ENCODE assay signal across 1 cellular context in the genomic region with DNA sequence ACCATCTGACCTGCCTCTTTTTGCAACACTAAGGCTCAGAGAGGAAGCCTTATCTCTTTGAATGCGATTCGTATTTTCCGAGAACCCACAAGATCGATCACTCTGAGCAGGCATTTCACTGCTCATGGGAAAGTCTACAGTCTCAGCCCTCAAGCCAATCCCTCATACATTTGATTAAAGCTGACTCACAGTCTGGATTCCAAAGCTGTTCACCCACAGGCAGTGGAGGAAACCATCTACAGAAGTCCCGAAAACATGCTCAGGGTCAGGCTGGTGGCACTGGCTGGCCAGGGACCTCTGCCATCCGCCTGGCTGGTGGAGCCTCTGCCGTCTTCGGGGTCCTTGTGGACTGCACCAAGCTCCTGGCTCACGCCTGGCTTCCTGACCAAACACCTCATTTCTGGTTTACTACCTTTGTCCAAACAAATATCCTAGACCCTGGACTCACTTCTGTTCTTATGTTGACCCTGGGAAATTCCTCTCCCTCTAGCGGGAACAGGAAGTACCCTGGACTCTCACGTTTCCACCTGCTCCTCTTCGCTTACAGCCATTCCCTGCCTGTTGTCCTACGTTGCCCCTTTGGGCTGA.
TF ChIP-seq lines count a peak whose summit lies in the region.

No MANE protein-coding gene starts in this region.

TF ChIP-seq in HepG2, 621 proteins besides CTCF, POLR2A, EP300 and RAD21 (continued from another document and continues in another):
- TF ChIP-seq, protein P1, sequence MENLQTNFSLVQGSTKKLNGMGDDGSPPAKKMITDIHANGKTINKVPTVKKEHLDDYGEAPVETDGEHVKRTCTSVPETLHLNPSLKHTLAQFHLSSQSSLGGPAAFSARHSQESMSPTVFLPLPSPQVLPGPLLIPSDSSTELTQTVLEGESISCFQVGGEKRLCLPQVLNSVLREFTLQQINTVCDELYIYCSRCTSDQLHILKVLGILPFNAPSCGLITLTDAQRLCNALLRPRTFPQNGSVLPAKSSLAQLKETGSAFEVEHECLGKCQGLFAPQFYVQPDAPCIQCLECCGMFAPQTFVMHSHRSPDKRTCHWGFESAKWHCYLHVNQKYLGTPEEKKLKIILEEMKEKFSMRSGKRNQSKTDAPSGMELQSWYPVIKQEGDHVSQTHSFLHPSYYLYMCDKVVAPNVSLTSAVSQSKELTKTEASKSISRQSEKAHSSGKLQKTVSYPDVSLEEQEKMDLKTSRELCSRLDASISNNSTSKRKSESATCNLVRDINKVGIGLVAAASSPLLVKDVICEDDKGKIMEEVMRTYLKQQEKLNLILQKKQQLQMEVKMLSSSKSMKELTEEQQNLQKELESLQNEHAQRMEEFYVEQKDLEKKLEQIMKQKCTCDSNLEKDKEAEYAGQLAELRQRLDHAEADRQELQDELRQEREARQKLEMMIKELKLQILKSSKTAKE (CRISPR knock-in tag; IDR thresholded peaks at IDR 0.05; ENCODE audit: borderline replicate concordance), result no peak
- TF ChIP-seq ZMYM3 (CRISPR knock-in tag; IDR thresholded peaks at IDR 0.05) (no peak), ARHGAP35 (CRISPR knock-in tag; IDR thresholded peaks at IDR 0.05; ENCODE audit: borderline replicate concordance) (no peak), ETV5 (CRISPR knock-in tag; IDR thresholded peaks at IDR 0.05; ENCODE audit: borderline replicate concordance) (peak; percentile 84), ZNF143 (CRISPR knock-in tag; IDR thresholded peaks at IDR 0.05) (no peak), GATAD2A (CRISPR knock-in tag; IDR thresholded peaks at IDR 0.05) (peak; percentile 62), ZNF569 (CRISPR knock-in tag; IDR thresholded peaks at IDR 0.05; ENCODE audit: borderline replicate concordance) (no peak), ZSCAN22 (CRISPR knock-in tag; IDR thresholded peaks at IDR 0.05) (peak; percentile 60; the same call in 1 of the 2 replicates), ZFX (CRISPR knock-in tag; IDR thresholded peaks at IDR 0.05; ENCODE audit: low read depth) (no peak; the same call in 1 of the 2 replicates), ZNF260 (CRISPR knock-in tag; IDR thresholded peaks at IDR 0.05; ENCODE audit: borderline replicate concordance, low read depth) (no peak), CBX5 (CRISPR knock-in tag; IDR thresholded peaks at IDR 0.05; ENCODE audit: borderline replicate concordance) (no peak), EHMT2 (IDR thresholded peaks at IDR 0.05; ENCODE audit: borderline replicate concordance, low read depth, low read length) (no peak), SOX6 (IDR thresholded peaks at IDR 0.05) (no peak), SOX6 (CRISPR knock-in tag; IDR thresholded peaks at IDR 0.05) (peak; percentile 59), SOX13 (IDR thresholded peaks at IDR 0.05) (no peak), SOX13 (CRISPR knock-in tag; conservative IDR thresholded peaks at IDR 0.05 in 1 of 2, IDR thresholded peaks at IDR 0.05 in 1 of 2) (no peak), FOXK1 (CRISPR knock-in tag; IDR thresholded peaks at IDR 0.05; ENCODE audit: borderline replicate concordance, low read depth) (no peak), HOXA9 (CRISPR knock-in tag; IDR thresholded peaks at IDR 0.05; ENCODE audit: borderline replicate concordance) (no peak), ZNF773 (CRISPR knock-in tag; IDR thresholded peaks at IDR 0.05; ENCODE audit: borderline replicate concordance) (no peak), SNAPC2 (CRISPR knock-in tag; IDR thresholded peaks at IDR 0.05) (no peak), ZNF792 (CRISPR knock-in tag; IDR thresholded peaks at IDR 0.05) (peak; percentile 26; the same call in 1 of the 2 replicates), NR1H2 (CRISPR knock-in tag; IDR thresholded peaks at IDR 0.05; ENCODE audit: borderline replicate concordance, low read depth) (no peak), SYNCRIP (IDR thresholded peaks at IDR 0.05; ENCODE audit: insufficient read depth, low read depth, low read length) (no peak), ZNF337 (CRISPR knock-in tag; IDR thresholded peaks at IDR 0.05; ENCODE audit: borderline replicate concordance, low read depth) (no peak), ZNF430 (CRISPR knock-in tag; IDR thresholded peaks at IDR 0.05) (0 out of 2 replicates have a peak, but pooled peaks have one; percentile 30), PTBP1 (IDR thresholded peaks at IDR 0.05; ENCODE audit: low read depth, low read length, poor library complexity, severe bottlenecking) (no peak), MEF2D (CRISPR knock-in tag; IDR thresholded peaks at IDR 0.05) (0 out of 2 replicates have a peak, but pooled peaks have one; percentile 25)
- TF ChIP-seq, protein P2, sequence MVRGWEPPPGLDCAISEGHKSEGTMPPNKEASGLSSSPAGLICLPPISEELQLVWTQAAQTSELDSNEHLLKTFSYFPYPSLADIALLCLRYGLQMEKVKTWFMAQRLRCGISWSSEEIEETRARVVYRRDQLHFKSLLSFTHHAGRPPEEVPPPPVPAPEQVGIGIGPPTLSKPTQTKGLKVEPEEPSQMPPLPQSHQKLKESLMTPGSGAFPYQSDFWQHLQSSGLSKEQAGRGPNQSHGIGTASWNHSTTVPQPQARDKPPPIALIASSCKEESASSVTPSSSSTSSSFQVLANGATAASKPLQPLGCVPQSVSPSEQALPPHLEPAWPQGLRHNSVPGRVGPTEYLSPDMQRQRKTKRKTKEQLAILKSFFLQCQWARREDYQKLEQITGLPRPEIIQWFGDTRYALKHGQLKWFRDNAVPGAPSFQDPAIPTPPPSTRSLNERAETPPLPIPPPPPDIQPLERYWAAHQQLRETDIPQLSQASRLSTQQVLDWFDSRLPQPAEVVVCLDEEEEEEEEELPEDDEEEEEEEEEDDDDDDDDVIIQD (CRISPR knock-in tag; IDR thresholded peaks at IDR 0.05; ENCODE audit: low read depth), result peak; percentile 51; the same call in 1 of the 2 replicates
- TF ChIP-seq, protein P3, sequence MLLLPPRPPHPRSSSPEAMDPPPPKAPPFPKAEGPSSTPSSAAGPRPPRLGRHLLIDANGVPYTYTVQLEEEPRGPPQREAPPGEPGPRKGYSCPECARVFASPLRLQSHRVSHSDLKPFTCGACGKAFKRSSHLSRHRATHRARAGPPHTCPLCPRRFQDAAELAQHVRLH (CRISPR knock-in tag; IDR thresholded peaks at IDR 0.05; ENCODE audit: borderline replicate concordance, low read depth), result no peak
- TF ChIP-seq, protein P4, sequence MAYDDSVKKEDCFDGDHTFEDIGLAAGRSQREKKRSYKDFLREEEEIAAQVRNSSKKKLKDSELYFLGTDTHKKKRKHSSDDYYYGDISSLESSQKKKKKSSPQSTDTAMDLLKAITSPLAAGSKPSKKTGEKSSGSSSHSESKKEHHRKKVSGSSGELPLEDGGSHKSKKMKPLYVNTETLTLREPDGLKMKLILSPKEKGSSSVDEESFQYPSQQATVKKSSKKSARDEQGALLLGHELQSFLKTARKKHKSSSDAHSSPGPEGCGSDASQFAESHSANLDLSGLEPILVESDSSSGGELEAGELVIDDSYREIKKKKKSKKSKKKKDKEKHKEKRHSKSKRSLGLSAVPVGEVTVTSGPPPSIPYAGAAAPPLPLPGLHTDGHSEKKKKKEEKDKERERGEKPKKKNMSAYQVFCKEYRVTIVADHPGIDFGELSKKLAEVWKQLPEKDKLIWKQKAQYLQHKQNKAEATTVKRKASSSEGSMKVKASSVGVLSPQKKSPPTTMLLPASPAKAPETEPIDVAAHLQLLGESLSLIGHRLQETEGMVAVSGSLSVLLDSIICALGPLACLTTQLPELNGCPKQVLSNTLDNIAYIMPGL (CRISPR knock-in tag; IDR thresholded peaks at IDR 0.05; ENCODE audit: borderline replicate concordance in 1 of 2, low read depth in 1 of 2), result peak in 1 of 2 experiments; percentile 45; a peak in 1 of 4 replicates
- TF ChIP-seq, protein P5, sequence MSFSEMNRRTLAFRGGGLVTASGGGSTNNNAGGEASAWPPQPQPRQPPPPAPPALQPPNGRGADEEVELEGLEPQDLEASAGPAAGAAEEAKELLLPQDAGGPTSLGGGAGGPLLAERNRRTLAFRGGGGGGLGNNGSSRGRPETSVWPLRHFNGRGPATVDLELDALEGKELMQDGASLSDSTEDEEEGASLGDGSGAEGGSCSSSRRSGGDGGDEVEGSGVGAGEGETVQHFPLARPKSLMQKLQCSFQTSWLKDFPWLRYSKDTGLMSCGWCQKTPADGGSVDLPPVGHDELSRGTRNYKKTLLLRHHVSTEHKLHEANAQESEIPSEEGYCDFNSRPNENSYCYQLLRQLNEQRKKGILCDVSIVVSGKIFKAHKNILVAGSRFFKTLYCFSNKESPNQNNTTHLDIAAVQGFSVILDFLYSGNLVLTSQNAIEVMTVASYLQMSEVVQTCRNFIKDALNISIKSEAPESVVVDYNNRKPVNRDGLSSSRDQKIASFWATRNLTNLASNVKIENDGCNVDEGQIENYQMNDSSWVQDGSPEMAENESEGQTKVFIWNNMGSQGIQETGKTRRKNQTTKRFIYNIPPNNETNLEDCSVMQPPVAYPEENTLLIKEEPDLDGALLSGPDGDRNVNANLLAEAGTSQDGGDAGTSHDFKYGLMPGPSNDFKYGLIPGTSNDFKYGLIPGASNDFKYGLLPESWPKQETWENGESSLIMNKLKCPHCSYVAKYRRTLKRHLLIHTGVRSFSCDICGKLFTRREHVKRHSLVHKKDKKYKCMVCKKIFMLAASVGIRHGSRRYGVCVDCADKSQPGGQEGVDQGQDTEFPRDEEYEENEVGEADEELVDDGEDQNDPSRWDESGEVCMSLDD (CRISPR knock-in tag; IDR thresholded peaks at IDR 0.05; ENCODE audit: borderline replicate concordance), result no peak
- TF ChIP-seq, protein P6, sequence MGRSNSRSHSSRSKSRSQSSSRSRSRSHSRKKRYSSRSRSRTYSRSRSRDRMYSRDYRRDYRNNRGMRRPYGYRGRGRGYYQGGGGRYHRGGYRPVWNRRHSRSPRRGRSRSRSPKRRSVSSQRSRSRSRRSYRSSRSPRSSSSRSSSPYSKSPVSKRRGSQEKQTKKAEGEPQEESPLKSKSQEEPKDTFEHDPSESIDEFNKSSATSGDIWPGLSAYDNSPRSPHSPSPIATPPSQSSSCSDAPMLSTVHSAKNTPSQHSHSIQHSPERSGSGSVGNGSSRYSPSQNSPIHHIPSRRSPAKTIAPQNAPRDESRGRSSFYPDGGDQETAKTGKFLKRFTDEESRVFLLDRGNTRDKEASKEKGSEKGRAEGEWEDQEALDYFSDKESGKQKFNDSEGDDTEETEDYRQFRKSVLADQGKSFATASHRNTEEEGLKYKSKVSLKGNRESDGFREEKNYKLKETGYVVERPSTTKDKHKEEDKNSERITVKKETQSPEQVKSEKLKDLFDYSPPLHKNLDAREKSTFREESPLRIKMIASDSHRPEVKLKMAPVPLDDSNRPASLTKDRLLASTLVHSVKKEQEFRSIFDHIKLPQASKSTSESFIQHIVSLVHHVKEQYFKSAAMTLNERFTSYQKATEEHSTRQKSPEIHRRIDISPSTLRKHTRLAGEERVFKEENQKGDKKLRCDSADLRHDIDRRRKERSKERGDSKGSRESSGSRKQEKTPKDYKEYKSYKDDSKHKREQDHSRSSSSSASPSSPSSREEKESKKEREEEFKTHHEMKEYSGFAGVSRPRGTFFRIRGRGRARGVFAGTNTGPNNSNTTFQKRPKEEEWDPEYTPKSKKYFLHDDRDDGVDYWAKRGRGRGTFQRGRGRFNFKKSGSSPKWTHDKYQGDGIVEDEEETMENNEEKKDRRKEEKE (IDR thresholded peaks at IDR 0.05), result no peak
- TF ChIP-seq, protein P7, sequence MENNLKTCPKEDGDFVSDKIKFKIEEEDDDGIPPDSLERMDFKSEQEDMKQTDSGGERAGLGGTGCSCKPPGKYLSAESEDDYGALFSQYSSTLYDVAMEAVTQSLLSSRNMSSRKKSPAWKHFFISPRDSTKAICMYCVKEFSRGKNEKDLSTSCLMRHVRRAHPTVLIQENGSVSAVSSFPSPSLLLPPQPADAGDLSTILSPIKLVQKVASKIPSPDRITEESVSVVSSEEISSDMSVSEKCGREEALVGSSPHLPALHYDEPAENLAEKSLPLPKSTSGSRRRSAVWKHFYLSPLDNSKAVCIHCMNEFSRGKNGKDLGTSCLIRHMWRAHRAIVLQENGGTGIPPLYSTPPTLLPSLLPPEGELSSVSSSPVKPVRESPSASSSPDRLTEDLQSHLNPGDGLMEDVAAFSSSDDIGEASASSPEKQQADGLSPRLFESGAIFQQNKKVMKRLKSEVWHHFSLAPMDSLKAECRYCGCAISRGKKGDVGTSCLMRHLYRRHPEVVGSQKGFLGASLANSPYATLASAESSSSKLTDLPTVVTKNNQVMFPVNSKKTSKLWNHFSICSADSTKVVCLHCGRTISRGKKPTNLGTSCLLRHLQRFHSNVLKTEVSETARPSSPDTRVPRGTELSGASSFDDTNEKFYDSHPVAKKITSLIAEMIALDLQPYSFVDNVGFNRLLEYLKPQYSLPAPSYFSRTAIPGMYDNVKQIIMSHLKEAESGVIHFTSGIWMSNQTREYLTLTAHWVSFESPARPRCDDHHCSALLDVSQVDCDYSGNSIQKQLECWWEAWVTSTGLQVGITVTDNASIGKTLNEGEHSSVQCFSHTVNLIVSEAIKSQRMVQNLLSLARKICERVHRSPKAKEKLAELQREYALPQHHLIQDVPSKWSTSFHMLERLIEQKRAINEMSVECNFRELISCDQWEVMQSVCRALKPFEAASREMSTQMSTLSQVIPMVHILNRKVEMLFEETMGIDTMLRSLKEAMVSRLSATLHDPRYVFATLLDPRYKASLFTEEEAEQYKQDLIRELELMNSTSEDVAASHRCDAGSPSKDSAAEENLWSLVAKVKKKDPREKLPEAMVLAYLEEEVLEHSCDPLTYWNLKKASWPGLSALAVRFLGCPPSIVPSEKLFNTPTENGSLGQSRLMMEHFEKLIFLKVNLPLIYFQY (CRISPR knock-in tag; IDR thresholded peaks at IDR 0.05; ENCODE audit: borderline replicate concordance), result no peak
- TF ChIP-seq, protein P8, sequence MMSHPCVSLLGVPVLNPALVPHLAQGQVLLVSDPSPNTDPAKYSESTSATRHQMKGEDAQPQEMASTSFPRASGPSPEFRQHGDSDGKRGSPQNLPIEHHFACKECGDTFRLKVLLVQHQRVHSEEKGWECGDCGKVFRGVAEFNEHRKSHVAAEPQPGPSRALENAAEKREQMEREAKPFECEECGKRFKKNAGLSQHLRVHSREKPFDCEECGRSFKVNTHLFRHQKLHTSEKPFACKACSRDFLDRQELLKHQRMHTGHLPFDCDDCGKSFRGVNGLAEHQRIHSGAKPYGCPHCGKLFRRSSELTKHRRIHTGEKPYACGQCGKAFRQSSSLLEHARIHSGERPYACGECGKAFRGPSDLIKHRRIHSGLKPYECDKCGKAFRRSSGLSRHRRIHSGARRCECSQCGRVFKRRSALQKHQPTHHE (CRISPR knock-in tag; IDR thresholded peaks at IDR 0.05; ENCODE audit: borderline replicate concordance), result no peak
- TF ChIP-seq, protein P9, sequence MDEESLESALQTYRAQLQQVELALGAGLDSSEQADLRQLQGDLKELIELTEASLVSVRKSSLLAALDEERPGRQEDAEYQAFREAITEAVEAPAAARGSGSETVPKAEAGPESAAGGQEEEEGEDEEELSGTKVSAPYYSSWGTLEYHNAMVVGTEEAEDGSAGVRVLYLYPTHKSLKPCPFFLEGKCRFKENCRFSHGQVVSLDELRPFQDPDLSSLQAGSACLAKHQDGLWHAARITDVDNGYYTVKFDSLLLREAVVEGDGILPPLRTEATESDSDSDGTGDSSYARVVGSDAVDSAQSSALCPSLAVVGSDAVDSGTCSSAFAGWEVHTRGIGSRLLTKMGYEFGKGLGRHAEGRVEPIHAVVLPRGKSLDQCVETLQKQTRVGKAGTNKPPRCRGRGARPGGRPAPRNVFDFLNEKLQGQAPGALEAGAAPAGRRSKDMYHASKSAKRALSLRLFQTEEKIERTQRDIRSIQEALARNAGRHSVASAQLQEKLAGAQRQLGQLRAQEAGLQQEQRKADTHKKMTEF (CRISPR knock-in tag; IDR thresholded peaks at IDR 0.05), result peak; percentile 48; the same call in 1 of the 2 replicates
